Comparison of ENCODE assay signal across 1 cellular context in genomic region chr1:162644986-162645314, GRCh38.
TF ChIP-seq lines count a peak whose summit lies in the region.

No MANE protein-coding gene starts in this region.

TF ChIP-seq in K562, 482 proteins besides CTCF, POLR2A, EP300 and RAD21 (continued from another document):
- no peak for TF ChIP-seq AFF4 (CRISPR knock-in tag; IDR thresholded peaks at IDR 0.05)
- TF ChIP-seq THRAP3 (IDR thresholded peaks at IDR 0.05; ENCODE audit: borderline replicate concordance) = no peak
- no peak for TF ChIP-seq NRF1 (conservative IDR thresholded peaks at IDR 0.05 in 1 of 2, IDR thresholded peaks at IDR 0.05 in 1 of 2)
- TF ChIP-seq SMAD3 (CRISPR knock-in tag; conservative IDR thresholded peaks at IDR 0.05) = no peak
- TF ChIP-seq ZNF12 (CRISPR knock-in tag; IDR thresholded peaks at IDR 0.05) = no peak
- no peak for TF ChIP-seq ZNF24 (IDR thresholded peaks at IDR 0.05)
- no peak for TF ChIP-seq ZNF274 (IDR thresholded peaks at IDR 0.05; ENCODE audit: borderline replicate concordance, low read depth, low read length)
- no peak for TF ChIP-seq NKRF (IDR thresholded peaks at IDR 0.05; ENCODE audit: borderline replicate concordance)
- TF ChIP-seq SREBF1 (IDR thresholded peaks at IDR 0.05; ENCODE audit: borderline replicate concordance, low read depth, low read length) = no peak
- no peak for TF ChIP-seq ZFPM2 (CRISPR knock-in tag; IDR thresholded peaks at IDR 0.05)
- no peak for TF ChIP-seq CSDE1 (IDR thresholded peaks at IDR 0.05)
- TF ChIP-seq ZNF140 (CRISPR knock-in tag; IDR thresholded peaks at IDR 0.05) = no peak
- TF ChIP-seq TAF1 (IDR thresholded peaks at IDR 0.05; ENCODE audit: control insufficient read depth, extremely low read depth, insufficient read depth, low read length, severe bottlenecking) = no peak
- TF ChIP-seq MAFF (IDR thresholded peaks at IDR 0.05; ENCODE audit: low read length) = peak; percentile 85
- no peak for TF ChIP-seq CAMTA2 (CRISPR knock-in tag; conservative IDR thresholded peaks at IDR 0.05)
- no peak for TF ChIP-seq FOXP4 (CRISPR knock-in tag; IDR thresholded peaks at IDR 0.05; ENCODE audit: borderline replicate concordance)
- TF ChIP-seq TRIM28 (IDR thresholded peaks at IDR 0.05) = no peak
- no peak for TF ChIP-seq HDGF (IDR thresholded peaks at IDR 0.05)
